In genomic region chr2:10964076-10964812, GRCh38 we compare ENCODE assay signal across 30 cellular contexts. TPM values are rescaled to one million over a fixed set of nuclear protein-coding genes. Genes with fewer than 3 reads are reported as not detected.
DNase-seq lines count a peak whose midpoint lies in the region; ATAC-seq and TF ChIP-seq lines count a peak whose summit lies in the region.
"Had no signal": no experiment of that assay in that cellular context is flagged by ENCODE, and none has a peak within 500 bp of the region (broad histone marks: within the 10 kb centered on the region; RNA-seq: fewer than 3 reads in every experiment).

No MANE protein-coding gene starts in this region.

- no peak overlapping the region for H3K27ac Mint-ChIP-seq in effector memory CD8-positive, alpha-beta T cell
- H3K27ac Mint-ChIP-seq: activated CD4-positive, alpha-beta T cell treated with anti-CD3 and anti-CD28 coated beads, Interleukin-2, amount 10 ng/mL, durations not matched to agents 7 days and 5 days; activated naive CD4-positive, alpha-beta T cell treated with anti-CD3 and anti-CD28 coated beads for 36 hours; activated T-cell treated with anti-CD3 and anti-CD28 coated beads, Interleukin-2, amount 50 U/mL, for 72 hours; naive thymus-derived CD8-positive, alpha-beta T cell; T-helper 1 cell treated with Interleukin-12 subunit alpha and Interleukin-12 subunit beta and Interleukin-4 antibody, amounts not matched to agents 30 μg/mL and 1 μg/mL, for 36 hours had no signal

- in situ Hi-C loops in astrocyte of the spinal cord (cut with HindIII; ENCODE audit: low sequenced_read_pairs): no loop called here

- peaks cover 6% of the 10 kb centered on the region for H3K36me3 Mint-ChIP-seq in effector memory CD8-positive, alpha-beta T cell (ENCODE audit: insufficient read depth)
- H3K36me3 Mint-ChIP-seq: naive thymus-derived CD8-positive, alpha-beta T cell had no signal

- DNase-seq in Right ventricle myocardium superior: no peak
- no peak for DNase-seq in heart right ventricle
- DNase-seq in astrocyte of the spinal cord (ENCODE audit: low read depth, low spot score): peak; percentile 47
- DNase-seq in iris pigment epithelial cell (ENCODE audit: low read depth): peak; percentile 25
- DNase-seq in smooth muscle cell of the brain vasculature (ENCODE audit: low read depth, low spot score): peak; percentile 61
- no peak for DNase-seq in effector memory CD8-positive, alpha-beta T cell
- DNase-seq: 8988T; activated CD4-positive, alpha-beta T cell treated with anti-CD3 and anti-CD28 coated beads, Interleukin-2, amount 10 ng/mL, durations not matched to agents 7 days and 5 days; activated naive CD4-positive, alpha-beta T cell treated with anti-CD3 and anti-CD28 coated beads for 36 hours; activated T-cell treated with anti-CD3 and anti-CD28 coated beads, Interleukin-2, amount 50 U/mL, for 72 hours; amniotic stem cell; BE2C; colonic mucosa; naive thymus-derived CD8-positive, alpha-beta T cell; NCI-H1417 treated with DMSO at 0.1 percent for 48 hours; NCI-H446 treated with DMSO at 0.1 percent for 48 hours; NCI-H82; SK-N-SH had no signal

- intact Hi-C loops in Right ventricle myocardium superior (cut with DNase I) (no loop called here), heart right ventricle (cut with DNase I) (no loop called here)

- peaks cover 56 to 80% of the 10 kb centered on the region in 2 donors for H3K27me3 Mint-ChIP-seq in effector memory CD8-positive, alpha-beta T cell

- H3K9me3 Mint-ChIP-seq in effector memory CD8-positive, alpha-beta T cell: no peaks in the 10 kb centered on the region
- H3K9me3 Mint-ChIP-seq: activated CD4-positive, alpha-beta T cell treated with anti-CD3 and anti-CD28 coated beads, Interleukin-2, amount 10 ng/mL, durations not matched to agents 7 days and 5 days; activated naive CD4-positive, alpha-beta T cell treated with anti-CD3 and anti-CD28 coated beads for 36 hours; activated T-cell treated with anti-CD3 and anti-CD28 coated beads, Interleukin-2, amount 50 U/mL, for 72 hours; naive thymus-derived CD8-positive, alpha-beta T cell; T-helper 1 cell treated with Interleukin-12 subunit alpha and Interleukin-12 subunit beta and Interleukin-4 antibody, amounts not matched to agents 30 μg/mL and 1 μg/mL, for 36 hours had no signal

- no peak overlapping the region for H3K27ac ChIP-seq in heart right ventricle
- H3K27ac ChIP-seq: breast epithelium, colonic mucosa, KMS-11, RWPE1, spleen, tibial nerve had no signal

- H3K9me3 ChIP-seq in heart right ventricle: no peaks in the 10 kb centered on the region
- H3K9me3 ChIP-seq: BE2C, breast epithelium, colonic mucosa, HAP-1, SK-N-SH, spleen, tibial nerve had no signal

- H3K36me3 ChIP-seq in heart right ventricle: no peaks in the 10 kb centered on the region
- H3K36me3 ChIP-seq: BE2C, breast epithelium, colonic mucosa, HAP-1, spleen, tibial nerve had no signal

- WGBS in heart right ventricle, 2 donors: 48 to 53% methylated on average over 14 of the region's 14 CpGs

- no peak overlapping the region for H3K4me3 Mint-ChIP-seq in effector memory CD8-positive, alpha-beta T cell
- H3K4me3 Mint-ChIP-seq: activated CD4-positive, alpha-beta T cell treated with anti-CD3 and anti-CD28 coated beads, Interleukin-2, amount 10 ng/mL, durations not matched to agents 7 days and 5 days; activated naive CD4-positive, alpha-beta T cell treated with anti-CD3 and anti-CD28 coated beads for 36 hours; activated T-cell treated with anti-CD3 and anti-CD28 coated beads, Interleukin-2, amount 50 U/mL, for 72 hours; naive thymus-derived CD8-positive, alpha-beta T cell; T-helper 1 cell treated with Interleukin-12 subunit alpha and Interleukin-12 subunit beta and Interleukin-4 antibody, amounts not matched to agents 30 μg/mL and 1 μg/mL, for 36 hours had no signal

- ATAC-seq in Right ventricle myocardium superior (ENCODE audit: poor library complexity) (peak; percentile 51), heart right ventricle (no peak), GM18511 (IDR thresholded peaks at IDR 0.05; ENCODE audit: unreplicated experiment) (no peak), HG03039 (IDR thresholded peaks at IDR 0.05; ENCODE audit: unreplicated experiment) (no peak)
- no peak for ATAC-seq in effector memory CD8-positive, alpha-beta T cell (replicated peaks)
- ATAC-seq: activated T-cell treated with anti-CD3 and anti-CD28 coated beads, Interleukin-2, amount 50 U/mL, for 72 hours; esophagus mucosa; naive thymus-derived CD8-positive, alpha-beta T cell had no signal

- TF ChIP-seq CTCF in heart right ventricle (IDR thresholded peaks at IDR 0.05): no peak
- TF ChIP-seq CTCF in astrocyte of the spinal cord (IDR thresholded peaks at IDR 0.05; ENCODE audit: low read depth, low read length): no peak

- peaks cover 0 to 42% (median 13%) of the 10 kb centered on the region in 7 donors for H3K27me3 ChIP-seq in heart right ventricle
- H3K27me3 ChIP-seq: BE2C, colonic mucosa, tibial nerve had no signal

- peaks cover 0 to 16% (median 0%) of the 10 kb centered on the region in 9 donors for H3K4me1 ChIP-seq in heart right ventricle
- H3K4me1 ChIP-seq: breast epithelium, colonic mucosa, HAP-1 had no signal

- peaks cover 0 to 1% of the 10 kb centered on the region in 2 donors for H3K4me1 Mint-ChIP-seq in effector memory CD8-positive, alpha-beta T cell (ENCODE audit: low read depth in 2 of 2)
- H3K4me1 Mint-ChIP-seq: activated CD4-positive, alpha-beta T cell treated with anti-CD3 and anti-CD28 coated beads, Interleukin-2, amount 10 ng/mL, durations not matched to agents 7 days and 5 days; naive thymus-derived CD8-positive, alpha-beta T cell had no signal

- no peak overlapping the region for H3K4me3 ChIP-seq in heart right ventricle
- no peak overlapping the region for H3K4me3 ChIP-seq in astrocyte of the spinal cord (ENCODE audit: low read depth, low read length)
- H3K4me3 ChIP-seq: breast epithelium, colonic mucosa, HAP-1, spleen, tibial nerve had no signal

RNA-seq across cellular contexts. Expression of gene KCNF1, which starts 52.5 kb away (rescaled TPM):
- not detected for total RNA-seq in Right ventricle myocardium superior
- total RNA-seq in heart right ventricle: under 1 TPM in 7 of 10 donors, not detected in 3; 0.10 to 0.42 (median 0.23) TPM
- polyA plus RNA-seq in heart right ventricle: under 1 TPM in 1 of 2 donors, not detected in 1; 0.25 TPM
- total RNA-seq: activated CD4-positive, alpha-beta T cell treated with anti-CD3 and anti-CD28 coated beads, Interleukin-2, amount 10 ng/mL, durations not matched to agents 7 days and 5 days; activated naive CD4-positive, alpha-beta T cell treated with anti-CD3 and anti-CD28 coated beads for 36 hours; activated T-cell treated with anti-CD3 and anti-CD28 coated beads, Interleukin-2, amount 50 U/mL, for 72 hours; esophagus mucosa; lower leg skin; naive thymus-derived CD8-positive, alpha-beta T cell; OCI-LY7 had no signal
- polyA plus RNA-seq: naive thymus-derived CD8-positive, alpha-beta T cell had no signal

Comparison
In these comparisons a context has a peak if more than half of its experiments do, and no peak if none do; other contexts are left out.
1. DNase-seq: peak in astrocyte of the spinal cord (single experiment), iris pigment epithelial cell (single experiment) and smooth muscle cell of the brain vasculature (single experiment); none in Right ventricle myocardium superior (single experiment), heart right ventricle (0 of 2) and effector memory CD8-positive, alpha-beta T cell (0 of 3).